20 cellular contexts compared by ENCODE assay signal in the genomic region with DNA sequence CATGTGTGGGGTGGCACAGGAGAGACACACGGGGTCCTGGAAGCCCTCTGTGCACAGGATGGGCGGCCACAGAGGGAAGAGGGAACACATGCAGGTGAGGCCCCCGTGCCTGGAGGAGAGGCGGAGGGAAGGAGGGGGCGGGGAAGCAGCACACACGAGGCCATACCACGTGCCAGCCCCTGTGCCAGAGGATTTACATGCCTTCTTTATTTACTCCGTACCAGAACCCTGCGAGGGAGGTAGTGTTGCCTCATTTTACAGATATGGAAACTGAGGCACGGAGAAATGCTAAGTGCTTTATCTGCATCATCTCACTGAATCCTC. TPM values are rescaled to one million over a fixed set of nuclear protein-coding genes. Genes with fewer than 3 reads are reported as not detected.
DNase-seq lines count a peak whose midpoint lies in the region; ATAC-seq and TF ChIP-seq lines count a peak whose summit lies in the region.
"Had no signal": no experiment of that assay in that cellular context is flagged by ENCODE, and none has a peak within 500 bp of the region (broad histone marks: within the 10 kb centered on the region; RNA-seq: fewer than 3 reads in every experiment).

No MANE protein-coding gene starts in this region.

- H3K4me1 ChIP-seq in colonic mucosa (peaks cover 30% of the 10 kb centered on the region), mucosa of descending colon (ENCODE audit: low read depth) (peaks cover 56% of the 10 kb centered on the region), tibial artery (peaks cover 0 to 100% (median 70%) of the 10 kb centered on the region in 4 donors)
- H3K4me1 ChIP-seq: HAP-1, SJSA1 had no signal

- no peak for ATAC-seq in mucosa of descending colon
- no peak for ATAC-seq in GM18858 (IDR thresholded peaks at IDR 0.05; ENCODE audit: unreplicated experiment)
- ATAC-seq: CD8-positive, alpha-beta T cell had no signal

- H3K9me3 ChIP-seq in colonic mucosa (no peaks in the 10 kb centered on the region), mucosa of descending colon (no peaks in the 10 kb centered on the region), tibial artery (no peaks in the 10 kb centered on the region)
- H3K9me3 ChIP-seq: BE2C, HAP-1, SJSA1 had no signal

- intact Hi-C loops in colonic mucosa (cut with DNase I) (loop anchor here (5.0 kb wide), 1 partner anchor 73 kb away; no protein-coding TSS in a partner anchor), mucosa of descending colon (cut with DNase I, micrococcal nuclease) (loop anchor here in 1 of 2 donors (10.0 kb wide), 1 partner anchor 51 kb away; no protein-coding TSS in a partner anchor), tibial artery (cut with DNase I; ENCODE audit: low total_unique reads) (no loop called here)

- TF ChIP-seq CTCF in colonic mucosa (IDR thresholded peaks at IDR 0.05) (no peak), mucosa of descending colon (IDR thresholded peaks at IDR 0.05) (no peak), tibial artery (IDR thresholded peaks at IDR 0.05) (no peak)

- H3K27ac ChIP-seq in colonic mucosa (peak overlapping the region; percentile 96), tibial artery (peak overlapping the region; percentile 100)
- H3K27ac ChIP-seq: SJSA1 had no signal

- no peak overlapping the region for H3K4me3 ChIP-seq in colonic mucosa
- H3K4me3 ChIP-seq in mucosa of descending colon: no peak overlapping the region
- H3K4me3 ChIP-seq in tibial artery: no peak overlapping the region
- H3K4me3 ChIP-seq: HAP-1, SJSA1 had no signal

- H3K9ac ChIP-seq in colonic mucosa (ENCODE audit: low read depth in 2 of 2, low read length in 2 of 2): peak overlapping the region; percentile 48 to 97

- H3K27me3 ChIP-seq in colonic mucosa (no peaks in the 10 kb centered on the region), tibial artery (no peaks in the 10 kb centered on the region)
- H3K27me3 ChIP-seq: BE2C, SJSA1 had no signal

- H3K36me3 ChIP-seq in colonic mucosa (no peaks in the 10 kb centered on the region), mucosa of descending colon (ENCODE audit: low read depth) (no peaks in the 10 kb centered on the region), tibial artery (peaks cover 0 to 30% (median 5%) of the 10 kb centered on the region in 3 donors)
- H3K36me3 ChIP-seq: BE2C, HAP-1, SJSA1 had no signal

- DNase-seq in NCI-H2171 (lab: John Stamatoyannopoulos, UW) (peak; percentile 66), NCI-H2171 treated with DMSO at 0.1 percent for 48 hours (lab: John Stamatoyannopoulos, UW) (no peak), colonic mucosa (no peak), mucosa of descending colon (peak in 2 of 3 donors; percentile 60 to 65), tibial artery (no peak), hypothalamus (lab: John Stamatoyannopoulos, UW) (no peak)
- DNase-seq in activated naive CD4-positive, alpha-beta T cell treated with anti-CD3 and anti-CD28 coated beads, Interleukin-2, amount 50 U/mL, for 16 hours: no peak
- DNase-seq: 8988T; BE2C; CD8-positive, alpha-beta T cell; DMS79; KG1; NCI-H1048; NCI-H1436 treated with DMSO at 0.1 percent for 48 hours; NCI-H2081; NCI-H226; NCI-H526 treated with DMSO at 0.1 percent for 48 hours had no signal

RNA-seq across cellular contexts. Expression of gene ARHGEF10L, which starts 56.1 kb away (rescaled TPM):
- total RNA-seq in colonic mucosa (100 to 1,000 TPM in 1 of 2 donors, 10 to 100 TPM in 1; 77.5 to 133 TPM), mucosa of descending colon (100 to 1,000 TPM in 2 of 3 donors, 10 to 100 TPM in 1; 87.6 to 146 (median 144) TPM)
- total RNA-seq: CD8-positive, alpha-beta T cell had no signal

Comparison
In these comparisons a context has a peak if more than half of its experiments do, and no peak if none do; other contexts are left out.
1. DNase-seq: peak in NCI-H2171 (single experiment) and mucosa of descending colon (2 of 3); none in NCI-H2171 treated with DMSO at 0.1 percent for 48 hours (single experiment), colonic mucosa (single experiment), tibial artery (0 of 2), activated naive CD4-positive, alpha-beta T cell treated with anti-CD3 and anti-CD28 coated beads, Interleukin-2, amount 50 U/mL, for 16 hours (single experiment) and hypothalamus (0 of 51).